ENCODE assay signal across 8 cellular contexts in the genomic region with DNA sequence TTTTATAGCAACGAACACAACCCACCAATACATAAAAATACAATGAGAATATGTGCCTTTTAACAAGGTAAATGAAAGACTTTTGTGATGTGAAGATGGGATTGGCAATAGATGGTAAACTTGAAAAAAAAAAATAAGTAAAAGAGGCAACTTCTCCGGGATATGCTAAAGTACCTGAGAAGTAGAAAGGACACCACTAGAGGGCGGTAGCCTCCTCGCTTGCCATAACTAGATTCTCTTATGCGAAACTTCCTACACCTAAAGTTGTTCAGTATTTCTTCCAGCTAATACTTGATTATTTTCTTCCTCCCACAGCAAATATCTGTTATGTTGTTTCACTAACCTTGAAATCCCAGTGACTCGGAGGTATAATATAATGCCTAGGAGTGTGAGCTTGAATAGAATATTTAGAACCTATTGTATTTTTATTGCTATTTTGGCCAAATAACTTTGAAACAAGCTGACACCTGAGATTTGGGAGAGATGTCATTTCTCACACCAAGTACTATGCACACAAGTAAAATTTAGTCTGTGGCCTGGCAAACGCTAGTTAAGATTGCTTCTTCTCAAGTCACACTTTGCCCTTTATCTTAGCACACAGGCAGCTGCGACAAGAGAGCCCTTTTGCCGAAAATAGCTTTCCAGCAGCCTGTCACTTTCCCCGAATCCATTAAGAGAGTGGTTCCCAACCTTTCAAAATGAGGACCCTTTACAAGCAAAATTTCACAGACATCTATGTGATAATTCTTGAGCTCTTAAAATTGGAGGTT. TPM values are rescaled to one million over a fixed set of nuclear protein-coding genes. Genes with fewer than 3 reads are reported as not detected.
A peak's percentile ranks its signal among the peaks of the same experiment; 100 is the strongest.
DNase-seq lines count a peak whose midpoint lies in the region; ATAC-seq and TF ChIP-seq lines count a peak whose summit lies in the region.

No MANE protein-coding gene starts in this region.

- H3K36me3 Mint-ChIP-seq in activated T-cell treated with anti-CD3 and anti-CD28 coated beads, Interleukin-2, amount 50 U/mL, for 72 hours (ENCODE audit: insufficient read depth in 2 of 2): no peaks in the 10 kb centered on the region

- H2AFZ ChIP-seq in OCI-LY7 (ENCODE audit: low read length): no peak overlapping the region

- DNase-seq in CMK (ENCODE audit: low read depth) (peak; percentile 47), HS-5 (ENCODE audit: low read depth) (peak; percentile 49), OCI-LY7 (ENCODE audit: low spot score) (peak; percentile 70), fibroblast of villous mesenchyme (ENCODE audit: low read depth) (peak; percentile 93), nucleus accumbens (lab: John Stamatoyannopoulos, UW) (peak in 40 of 56 donors; percentile 0 to 84 (median 20)), thoracic aorta (ENCODE audit: low spot score) (peak; percentile 51)
- peak; percentile 56 to 65 for DNase-seq in activated T-cell treated with anti-CD3 and anti-CD28 coated beads, Interleukin-2, amount 50 U/mL, for 72 hours

- no TSS peak for BruUV-seq in OCI-LY7 (replicated peaks; lab: Mats Ljungman, UMichigan)

- no peaks in the 10 kb centered on the region for H3K27me3 ChIP-seq in thoracic aorta (replicated peaks; ENCODE audit: insufficient read depth)

- H3K4me2 ChIP-seq in OCI-LY7 (ENCODE audit: low read length): no peak overlapping the region

- peaks cover 5% of the 10 kb centered on the region for H3K27me3 Mint-ChIP-seq in activated T-cell treated with anti-CD3 and anti-CD28 coated beads, Interleukin-2, amount 50 U/mL, for 72 hours (ENCODE audit: low read depth)

- ATAC-seq in GM19395 (IDR thresholded peaks at IDR 0.05; ENCODE audit: unreplicated experiment) (peak; percentile 92), thoracic aorta (ENCODE audit: insufficient number of reproducible peaks, low FRiP score, low read depth) (peak; percentile 34)
- ATAC-seq in activated T-cell treated with anti-CD3 and anti-CD28 coated beads, Interleukin-2, amount 50 U/mL, for 72 hours (replicated peaks in 1 of 2): peak; percentile 42 to 43

- H3K79me2 ChIP-seq in OCI-LY7 (ENCODE audit: insufficient read depth, low read depth, low read length): no peaks in the 10 kb centered on the region

- no peaks in the 10 kb centered on the region for H3K9me2 ChIP-seq in OCI-LY7 (ENCODE audit: insufficient read depth, low read length)

- no peak overlapping the region for H3K4me3 ChIP-seq in OCI-LY7 (ENCODE audit: low read depth, low read length, poor library complexity, severe bottlenecking)
- H3K4me3 ChIP-seq in fibroblast of villous mesenchyme (ENCODE audit: low read depth, low read length): no peak overlapping the region
- peak overlapping the region; percentile 64 for H3K4me3 ChIP-seq in thoracic aorta

- H3K36me3 ChIP-seq in OCI-LY7 (ENCODE audit: insufficient read depth, low read length): no peaks in the 10 kb centered on the region
- no peaks in the 10 kb centered on the region for H3K36me3 ChIP-seq in thoracic aorta

- CTCF ChIA-PET in OCI-LY7 (lab: Charles Lee; ENCODE audit: unreplicated experiment): no interaction called here

- no peaks in the 10 kb centered on the region for H4K20me1 ChIP-seq in OCI-LY7 (ENCODE audit: insufficient read depth, low read length)

- H3K9me3 ChIP-seq in OCI-LY7 (ENCODE audit: low read length): no peaks in the 10 kb centered on the region
- H3K9me3 ChIP-seq in thoracic aorta: no peaks in the 10 kb centered on the region

- no peak overlapping the region for H3K27ac Mint-ChIP-seq in activated T-cell treated with anti-CD3 and anti-CD28 coated beads, Interleukin-2, amount 50 U/mL, for 72 hours

- POLR2A ChIA-PET in OCI-LY7 (lab: Charles Lee): interaction anchor here (0.5 to 0.6 kb wide), 2 partner anchors 39 to 288 kb away, joined by 3 read pairs; no protein-coding TSS in a partner anchor

- intact Hi-C loops in OCI-LY7 (cut with micrococcal nuclease; ENCODE audit: unreplicated experiment): loop anchor here (1.0 kb wide), 1 partner anchor 189 kb away; no protein-coding TSS in a partner anchor

- peaks cover 0 to 2% of the 10 kb centered on the region in 2 donors for H3K9me3 Mint-ChIP-seq in activated T-cell treated with anti-CD3 and anti-CD28 coated beads, Interleukin-2, amount 50 U/mL, for 72 hours

- H3K27ac ChIP-seq in OCI-LY7 (ENCODE audit: low read depth, low read length, poor library complexity, severe bottlenecking): no peak overlapping the region
- peak overlapping the region; percentile 7 to 88 for H3K27ac ChIP-seq in thoracic aorta

- no peak overlapping the region for H3K4me3 Mint-ChIP-seq in activated T-cell treated with anti-CD3 and anti-CD28 coated beads, Interleukin-2, amount 50 U/mL, for 72 hours

- TF ChIP-seq CTCF in OCI-LY7 (conservative IDR thresholded peaks at IDR 0.05; ENCODE audit: low read length) (peak; percentile 96), fibroblast of villous mesenchyme (IDR thresholded peaks at IDR 0.05; ENCODE audit: insufficient read depth, low read depth, low read length) (peak; percentile 87), thoracic aorta (IDR thresholded peaks at IDR 0.05) (peak; percentile 88)

- H3K4me1 ChIP-seq in OCI-LY7 (ENCODE audit: insufficient read depth, low read length, poor library complexity, severe bottlenecking): no peaks in the 10 kb centered on the region
- H3K4me1 ChIP-seq in thoracic aorta (ENCODE audit: control insufficient read depth in 1 of 2, low read depth in 2 of 2): peaks cover 26 to 42% of the 10 kb centered on the region in 2 donors

- no peaks in the 10 kb centered on the region for H3K4me1 Mint-ChIP-seq in activated T-cell treated with anti-CD3 and anti-CD28 coated beads, Interleukin-2, amount 50 U/mL, for 72 hours (ENCODE audit: low read depth)

RNA-seq across cellular contexts. Expression of a gene that starts 44.9 kb away (rescaled TPM):
- total RNA-seq in OCI-LY7 (2014; rRNA removed; shearing (Covaris generic)): 6.3 and 10.3 TPM in 2 replicates
- 12.6 and 15.2 TPM in 2 replicates for total RNA-seq in OCI-LY7 (2022)
- 10 to 100 TPM; 17.6 to 21.4 TPM for total RNA-seq in activated T-cell treated with anti-CD3 and anti-CD28 coated beads, Interleukin-2, amount 50 U/mL, for 72 hours
- total RNA-seq in fibroblast of villous mesenchyme: 259 and 370 TPM in 2 replicates
- 100 to 1,000 TPM; 275 to 328 TPM for total RNA-seq in thoracic aorta

Comparison
In these comparisons a context has a peak if more than half of its experiments do, and no peak if none do; other contexts are left out.
1. DNase-seq: peak in every context shown above with its lines; median percentile 93 in fibroblast of villous mesenchyme; 70 in OCI-LY7; 60 in activated T-cell treated with anti-CD3 and anti-CD28 coated beads, Interleukin-2, amount 50 U/mL, for 72 hours; 51 in thoracic aorta; 49 in HS-5; 47 in CMK; 20 in nucleus accumbens.
2. ATAC-seq: peak in every context shown above with its lines; median percentile 92 in GM19395; 42 in activated T-cell treated with anti-CD3 and anti-CD28 coated beads, Interleukin-2, amount 50 U/mL, for 72 hours; 34 in thoracic aorta.
3. RNA of a gene that starts 44.9 kb away (total RNA-seq): 259 to 370 TPM in fibroblast of villous mesenchyme and 275 to 328 TPM in thoracic aorta; 17.6 to 21.4 TPM in activated T-cell treated with anti-CD3 and anti-CD28 coated beads, Interleukin-2, amount 50 U/mL, for 72 hours and 6.3 to 15.2 TPM in OCI-LY7; every median in the first group is over 10 times any median in the second.
4. Peak in every context shown above with its lines, with median percentiles within 50 percentile points of each other: CTCF ChIP-seq.